17 cellular contexts compared by ENCODE assay signal in genomic region chr6:3532296-3532916, GRCh38.
A peak's percentile ranks its signal among the peaks of the same experiment; 100 is the strongest.
DNase-seq lines count a peak whose midpoint lies in the region; ATAC-seq and TF ChIP-seq lines count a peak whose summit lies in the region.
"Had no signal": no experiment of that assay in that cellular context is flagged by ENCODE, and none has a peak within 500 bp of the region (broad histone marks: within the 10 kb centered on the region; RNA-seq: fewer than 3 reads in every experiment).

No MANE protein-coding gene starts in this region.

- no peak overlapping the region for H2AFZ ChIP-seq in neuronal stem cell (ENCODE audit: low read length)
- H2AFZ ChIP-seq: GM23338 had no signal

- no peak overlapping the region for H2BK5ac ChIP-seq in neuronal stem cell (ENCODE audit: low read length)

- no peak for ATAC-seq in heart right ventricle
- ATAC-seq in HG03039 (IDR thresholded peaks at IDR 0.05; ENCODE audit: unreplicated experiment) = no peak
- ATAC-seq in HG02938 (IDR thresholded peaks at IDR 0.05; ENCODE audit: unreplicated experiment) = no peak
- ATAC-seq: A549, GM23338 had no signal

- H3K79me1 ChIP-seq in neuronal stem cell (ENCODE audit: low read depth, low read length) = no peaks in the 10 kb centered on the region

- H3K36me3 ChIP-seq in right atrium auricular region (no peaks in the 10 kb centered on the region), heart right ventricle (no peaks in the 10 kb centered on the region), esophagus muscularis mucosa (no peaks in the 10 kb centered on the region), neuronal stem cell (replicated peaks in 1 of 2; ENCODE audit: control insufficient read depth in 2 of 2, insufficient read depth in 2 of 2, low read length in 2 of 2) (no peaks in the 10 kb centered on the region)

- TF ChIP-seq EP300 in esophagus muscularis mucosa (IDR thresholded peaks at IDR 0.05) = no peak

- H3K4me2 ChIP-seq in neuronal stem cell (ENCODE audit: insufficient read depth, low read length, poor library complexity, severe bottlenecking) = no peak overlapping the region
- H3K4me2 ChIP-seq: A549, GM23338 had no signal

- H3K27ac ChIP-seq in right atrium auricular region (no peak overlapping the region), heart right ventricle (no peak overlapping the region), esophagus muscularis mucosa (replicated peaks in 1 of 4) (no peak overlapping the region), neuronal stem cell (replicated peaks; ENCODE audit: low read length) (no peak overlapping the region)
- H3K27ac ChIP-seq: 22Rv1, A549, C4-2B had no signal

- H2BK12ac ChIP-seq in neuronal stem cell (ENCODE audit: low read length) = no peak overlapping the region

- H3K9me3 ChIP-seq in right atrium auricular region = no peaks in the 10 kb centered on the region
- no peaks in the 10 kb centered on the region for H3K9me3 ChIP-seq in heart right ventricle
- H3K9me3 ChIP-seq in esophagus muscularis mucosa = no peaks in the 10 kb centered on the region
- H3K9me3 ChIP-seq in neuronal stem cell (replicated peaks in 1 of 2; ENCODE audit: control insufficient read depth in 2 of 2, insufficient read depth in 1 of 2, low read depth in 1 of 2, low read length in 2 of 2) = peaks cover 0 to 3% of the 10 kb centered on the region in 2 donors
- H3K9me3 ChIP-seq: A549, Caco-2 had no signal

- H3K23ac ChIP-seq in neuronal stem cell (ENCODE audit: low read depth, low read length, poor library complexity) = no peak overlapping the region

- peak; percentile 26 for DNase-seq in right atrium auricular region (ENCODE audit: low spot score)
- no peak for DNase-seq in heart right ventricle
- peak; percentile 81 for DNase-seq in esophagus muscularis mucosa (ENCODE audit: extremely low spot score)
- no peak for DNase-seq in neuronal stem cell (ENCODE audit: low spot score)
- no peak for DNase-seq in activated CD4-positive, alpha-beta T cell treated with anti-CD3 and anti-CD28 coated beads for 1 hour
- DNase-seq: AML-193; Caco-2; CD4-positive, alpha-beta T cell; DMS79; GDM1; HCEC 1CT had no signal

- no peak overlapping the region for H3K14ac ChIP-seq in neuronal stem cell (ENCODE audit: low read length)

- H3K27me3 ChIP-seq in right atrium auricular region (no peaks in the 10 kb centered on the region), heart right ventricle (peaks cover 0 to 12% (median 5%) of the 10 kb centered on the region in 7 donors), esophagus muscularis mucosa (no peaks in the 10 kb centered on the region), neuronal stem cell (ENCODE audit: control insufficient read depth in 3 of 3, insufficient read depth in 3 of 3, low read depth in 1 of 3, low read length in 3 of 3) (peaks cover 0 to 41% (median 0%) of the 10 kb centered on the region in 3 experiments)

- no peak overlapping the region for H2AK5ac ChIP-seq in neuronal stem cell (ENCODE audit: low read depth, low read length)

- no peak overlapping the region for H3K18ac ChIP-seq in neuronal stem cell (ENCODE audit: low read length)

- H3K9ac ChIP-seq in neuronal stem cell (ENCODE audit: low read depth, low read length, poor library complexity) = peak overlapping the region; percentile 9

- no peaks in the 10 kb centered on the region for H3K4me1 ChIP-seq in right atrium auricular region
- no peaks in the 10 kb centered on the region for H3K4me1 ChIP-seq in heart right ventricle
- H3K4me1 ChIP-seq in esophagus muscularis mucosa = no peaks in the 10 kb centered on the region
- H3K4me1 ChIP-seq in neuronal stem cell (ENCODE audit: control insufficient read depth in 2 of 2, insufficient read depth in 1 of 2, low read depth in 1 of 2, low read length in 2 of 2) = peaks cover 2 to 3% of the 10 kb centered on the region in 2 donors

- WGBS in heart right ventricle, 2 donors = 78 to 83% methylated on average over 5 of the region's 5 CpGs
- 81% methylated on average over 5 of the region's 5 CpGs for WGBS in esophagus muscularis mucosa
- no CpG with 5 or more reads among the region's 5 CpGs for WGBS in neuronal stem cell (ENCODE audit: extremely low coverage in 2 of 2, insufficient read length in 2 of 2, insufficient replicate concordance in 1 of 2), 2 donors

- intact Hi-C loops in heart right ventricle (cut with DNase I) = no loop called here
- intact Hi-C loops in esophagus muscularis mucosa (cut with DNase I) = no loop called here

- no peak overlapping the region for H4K91ac ChIP-seq in neuronal stem cell (ENCODE audit: low read depth, low read length, poor library complexity)

- TF ChIP-seq POLR2A in esophagus muscularis mucosa (IDR thresholded peaks at IDR 0.05; ENCODE audit: low read depth) = no peak

- no peak overlapping the region for H2BK120ac ChIP-seq in neuronal stem cell (ENCODE audit: low read depth, low read length)

- no peak overlapping the region for H4K8ac ChIP-seq in neuronal stem cell (ENCODE audit: low read depth, low read length)

- H3K4me3 ChIP-seq in right atrium auricular region = no peak overlapping the region
- no peak overlapping the region for H3K4me3 ChIP-seq in heart right ventricle
- no peak overlapping the region for H3K4me3 ChIP-seq in esophagus muscularis mucosa
- no peak overlapping the region for H3K4me3 ChIP-seq in neuronal stem cell (ENCODE audit: low read length in 2 of 2)
- H3K4me3 ChIP-seq: A549, GM23338 had no signal

- H3K4ac ChIP-seq in neuronal stem cell (ENCODE audit: low read length) = no peak overlapping the region

- TF ChIP-seq CTCF in right atrium auricular region (IDR thresholded peaks at IDR 0.05) (no peak), heart right ventricle (IDR thresholded peaks at IDR 0.05) (no peak), esophagus muscularis mucosa (IDR thresholded peaks at IDR 0.05) (no peak)

- no peak overlapping the region for H2BK15ac ChIP-seq in neuronal stem cell (ENCODE audit: low read length)

Comparison
In these comparisons a context has a peak if more than half of its experiments do, and no peak if none do; other contexts are left out.
1. DNase-seq: peak in right atrium auricular region (single experiment) and esophagus muscularis mucosa (single experiment); none in heart right ventricle (0 of 2), neuronal stem cell (single experiment) and activated CD4-positive, alpha-beta T cell treated with anti-CD3 and anti-CD28 coated beads for 1 hour (single experiment).